ENCODE assay signal across 8 cellular contexts in genomic region chr17:2592974-2593845, GRCh38. TPM values are rescaled to one million over a fixed set of nuclear protein-coding genes. Genes with fewer than 3 reads are reported as not detected.
DNase-seq lines count a peak whose midpoint lies in the region; ATAC-seq, FAIRE-seq and TF ChIP-seq lines count a peak whose summit lies in the region.

Gene PAFAH1B1 (plus strand): TSS chr17:2593654. CDS start chr17:2638289, 44,635 bp downstream.

- H3K4me3 ChIP-seq in kidney (ENCODE audit: low read length in 2 of 2) = peak within 1 kb of the TSS; percentile 89 to 98

- H3K4me1 ChIP-seq in kidney (ENCODE audit: control insufficient read depth in 1 of 2, insufficient read depth in 1 of 2, low read depth in 1 of 2, low read length in 2 of 2) = no peaks in the 10 kb centered on the region

- DNase-seq in AG08395 (ENCODE audit: low spot score) (peak; percentile 99), NCI-H446 treated with DMSO at 0.1 percent for 48 hours (lab: John Stamatoyannopoulos, UW) (peak; percentile 73), cerebellar cortex (ENCODE audit: low spot score) (peak; percentile 90), kidney (peak; percentile 98)
- DNase-seq in activated CD4-positive, CD25-positive, alpha-beta regulatory T cell treated with anti-CD3 and anti-CD28 coated beads, Interleukin-2, amount 50 U/mL, for 72 hours = peak; percentile 98
- peak; percentile 96 for DNase-seq in stimulated activated CD4-positive, alpha-beta T cell treated with anti-CD3 and anti-CD28 coated beads, Interleukin-15, amount 100 ng/mL, for 24 hours

- peak; percentile 15 for TF ChIP-seq CTCF in kidney (IDR thresholded peaks at IDR 0.05; ENCODE audit: borderline replicate concordance, extremely low read depth, insufficient read depth)

- FAIRE-seq in kidney (lab: Jason Lieb, UNC) = no peak

- H3K9ac ChIP-seq in kidney (ENCODE audit: low read length in 2 of 2) = peak within 1 kb of the TSS; percentile 94 to 97

- peak; percentile 78 for ATAC-seq in GM18907 (IDR thresholded peaks at IDR 0.05; ENCODE audit: unreplicated experiment)
- ATAC-seq in HG03139 (IDR thresholded peaks at IDR 0.05; ENCODE audit: unreplicated experiment) = peak; percentile 73

- intact Hi-C loops in kidney (cut with DNase I) = no loop called here

- H3K9me3 ChIP-seq in kidney (ENCODE audit: control insufficient read depth in 1 of 2, low read length in 2 of 2) = no peaks in the 10 kb centered on the region

- no peaks in the 10 kb centered on the region for H3K36me3 ChIP-seq in kidney (ENCODE audit: control insufficient read depth in 1 of 2, insufficient read depth in 2 of 2, low read length in 2 of 2)

- H3K27ac ChIP-seq in kidney (ENCODE audit: low read depth in 2 of 2, low read length in 2 of 2) = peak within 1 kb of the TSS; percentile 96 to 98

RNA-seq across cellular contexts. Expression of gene PAFAH1B1, which starts in this region (rescaled TPM):
- 125 TPM for total RNA-seq in kidney
- polyA plus RNA-seq in kidney (ENCODE audit: insufficient read depth, low read depth, low replicate concordance) = 46.7 TPM

Comparison
In these comparisons a context has a peak if more than half of its experiments do, and no peak if none do; other contexts are left out.
1. Peak in every context shown above with its lines: DNase-seq, ATAC-seq, H3K4me3 ChIP-seq and H3K27ac ChIP-seq.